In genomic region chr5:10406636-10407035, GRCh38 we compare ENCODE assay signal across 22 cellular contexts. TPM values are rescaled to one million over a fixed set of nuclear protein-coding genes. Genes with fewer than 3 reads are reported as not detected.
"Had no signal": no experiment of that assay in that cellular context is flagged by ENCODE, and none has a peak within 500 bp of the region (broad histone marks: within the 10 kb centered on the region; RNA-seq: fewer than 3 reads in every experiment).

No MANE protein-coding gene starts in this region.

- H3K4me1 ChIP-seq: lower lobe of right lung, parathyroid adenoma, testis had no signal

- H3K27me3 ChIP-seq: testis had no signal

- ATAC-seq: activated naive CD8-positive, alpha-beta T cell treated with anti-CD3 and anti-CD28 coated beads, Interleukin-2, amount 50 U/mL, for 24 hours; activated T-cell treated with anti-CD3 and anti-CD28 coated beads, Interleukin-2, amount 50 U/mL, for 72 hours; left lobe of liver; lower lobe of right lung; mucosa of descending colon; sciatic nerve; stimulated activated memory B cell treated with anti-CD40 and anti-IgM and Interleukin-4, amounts not matched to agents 10 μg/mL and 1 μg/mL and 100 μg/mL, for 72 hours; T-cell; WTC11 had no signal

- DNase-seq: activated CD8-positive, alpha-beta memory T cell treated with anti-CD3 and anti-CD28 coated beads, Interleukin-2, amount 50 U/mL, for 48 hours; activated effector memory CD4-positive, alpha-beta T cell treated with anti-CD3 and anti-CD28 coated beads, Interleukin-2, amount 50 U/mL, for 16 hours; activated naive CD4-positive, alpha-beta T cell treated with anti-CD3 and anti-CD28 coated beads, Interleukin-2, amount 50 U/mL, for 16 hours; activated naive CD8-positive, alpha-beta T cell treated with anti-CD3 and anti-CD28 coated beads, Interleukin-2, amount 50 U/mL, for 24 hours; activated T-cell treated with anti-CD3 and anti-CD28 coated beads, Interleukin-2, amount 50 U/mL, for 72 hours; anterior cingulate cortex; erythroblast; foreskin fibroblast; kidney; lower lobe of right lung; mesendoderm; mucosa of descending colon; nephron progenitor cell; nucleus accumbens; small intestine; T-cell; testis had no signal

- H3K27ac ChIP-seq: lower lobe of right lung, parathyroid adenoma, testis had no signal

RNA-seq across cellular contexts. Expression of gene ROPN1L, which starts 35.0 kb away (rescaled TPM):
- total RNA-seq: mucosa of descending colon, WTC11 had no signal
